ENCODE assay signal across 2 cellular contexts in the genomic region with DNA sequence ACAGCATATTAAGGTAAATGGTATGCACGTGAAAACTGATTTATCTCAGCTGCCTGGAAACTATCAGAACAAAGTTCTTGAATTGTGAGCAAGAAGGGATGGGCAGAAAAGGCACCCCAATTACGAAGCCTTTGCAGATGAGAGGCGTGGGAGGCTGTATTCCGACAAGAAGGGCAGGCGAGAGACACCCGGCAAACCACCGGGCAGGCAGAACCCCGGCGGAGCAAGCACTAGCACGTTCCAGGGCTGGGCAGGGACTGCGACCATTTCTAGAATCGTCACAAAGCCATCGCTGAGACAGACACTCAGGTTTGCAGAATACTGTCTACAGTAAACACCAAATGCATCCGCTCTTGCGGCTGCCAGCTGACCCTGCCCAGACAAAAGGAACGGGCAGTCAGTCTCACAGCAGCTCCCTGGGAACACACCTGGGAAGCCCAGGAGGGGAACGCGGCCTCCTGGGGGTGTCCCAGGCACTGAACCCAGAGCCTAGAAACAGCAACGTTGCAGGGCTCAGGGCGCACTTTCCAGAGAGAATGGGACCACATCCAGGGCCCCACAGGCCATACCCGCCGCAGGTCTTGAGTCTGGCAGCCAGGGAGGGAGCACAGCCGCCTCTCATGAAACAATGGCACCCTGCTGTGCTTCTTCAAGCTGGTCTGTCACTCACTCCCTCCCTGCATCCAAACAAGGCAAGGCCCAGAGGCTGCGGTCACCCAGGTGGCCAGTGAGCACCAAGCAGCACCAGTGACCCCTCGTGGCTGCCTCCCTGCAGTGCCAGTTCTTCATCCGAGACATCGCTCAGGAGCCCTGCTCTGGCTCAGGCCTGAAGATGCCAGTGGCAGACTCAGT.
TF ChIP-seq lines count a peak whose summit lies in the region.

No MANE protein-coding gene starts in this region.

TF ChIP-seq in WTC11, 78 proteins besides CTCF, POLR2A, EP300 and RAD21 (continued from another document and continues in another):
- TF ChIP-seq, protein P1, sequence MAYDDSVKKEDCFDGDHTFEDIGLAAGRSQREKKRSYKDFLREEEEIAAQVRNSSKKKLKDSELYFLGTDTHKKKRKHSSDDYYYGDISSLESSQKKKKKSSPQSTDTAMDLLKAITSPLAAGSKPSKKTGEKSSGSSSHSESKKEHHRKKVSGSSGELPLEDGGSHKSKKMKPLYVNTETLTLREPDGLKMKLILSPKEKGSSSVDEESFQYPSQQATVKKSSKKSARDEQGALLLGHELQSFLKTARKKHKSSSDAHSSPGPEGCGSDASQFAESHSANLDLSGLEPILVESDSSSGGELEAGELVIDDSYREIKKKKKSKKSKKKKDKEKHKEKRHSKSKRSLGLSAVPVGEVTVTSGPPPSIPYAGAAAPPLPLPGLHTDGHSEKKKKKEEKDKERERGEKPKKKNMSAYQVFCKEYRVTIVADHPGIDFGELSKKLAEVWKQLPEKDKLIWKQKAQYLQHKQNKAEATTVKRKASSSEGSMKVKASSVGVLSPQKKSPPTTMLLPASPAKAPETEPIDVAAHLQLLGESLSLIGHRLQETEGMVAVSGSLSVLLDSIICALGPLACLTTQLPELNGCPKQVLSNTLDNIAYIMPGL (CRISPR knock-in tag; IDR thresholded peaks at IDR 0.05), result no peak
- TF ChIP-seq NFE2L1 (CRISPR knock-in tag; IDR thresholded peaks at IDR 0.05), result no peak
- no peak for TF ChIP-seq MXD4 (CRISPR knock-in tag; IDR thresholded peaks at IDR 0.05; ENCODE audit: borderline replicate concordance)
- TF ChIP-seq SP1 (CRISPR knock-in tag; conservative IDR thresholded peaks at IDR 0.05), result no peak; the same call in 1 of the 2 replicates
- TF ChIP-seq RORB (CRISPR knock-in tag; IDR thresholded peaks at IDR 0.05), result no peak
- no peak for TF ChIP-seq TCF7 (CRISPR knock-in tag; IDR thresholded peaks at IDR 0.05; ENCODE audit: low read depth)
- no peak for TF ChIP-seq ELF4 (CRISPR knock-in tag; IDR thresholded peaks at IDR 0.05; ENCODE audit: low read depth)
- peak; percentile 86; the same call in 1 of the 2 replicates for TF ChIP-seq TEAD1 (CRISPR knock-in tag; IDR thresholded peaks at IDR 0.05)
- TF ChIP-seq SMAD3 (CRISPR knock-in tag; IDR thresholded peaks at IDR 0.05; ENCODE audit: borderline replicate concordance), result no peak; the same call in 1 of the 2 replicates
- TF ChIP-seq EMX1 (CRISPR knock-in tag; IDR thresholded peaks at IDR 0.05), result no peak
- TF ChIP-seq TP53 (CRISPR knock-in tag; IDR thresholded peaks at IDR 0.05), result no peak
- TF ChIP-seq, protein P2, sequence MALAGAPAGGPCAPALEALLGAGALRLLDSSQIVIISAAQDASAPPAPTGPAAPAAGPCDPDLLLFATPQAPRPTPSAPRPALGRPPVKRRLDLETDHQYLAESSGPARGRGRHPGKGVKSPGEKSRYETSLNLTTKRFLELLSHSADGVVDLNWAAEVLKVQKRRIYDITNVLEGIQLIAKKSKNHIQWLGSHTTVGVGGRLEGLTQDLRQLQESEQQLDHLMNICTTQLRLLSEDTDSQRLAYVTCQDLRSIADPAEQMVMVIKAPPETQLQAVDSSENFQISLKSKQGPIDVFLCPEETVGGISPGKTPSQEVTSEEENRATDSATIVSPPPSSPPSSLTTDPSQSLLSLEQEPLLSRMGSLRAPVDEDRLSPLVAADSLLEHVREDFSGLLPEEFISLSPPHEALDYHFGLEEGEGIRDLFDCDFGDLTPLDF (CRISPR knock-in tag; IDR thresholded peaks at IDR 0.05), result no peak
- TF ChIP-seq, protein P3, sequence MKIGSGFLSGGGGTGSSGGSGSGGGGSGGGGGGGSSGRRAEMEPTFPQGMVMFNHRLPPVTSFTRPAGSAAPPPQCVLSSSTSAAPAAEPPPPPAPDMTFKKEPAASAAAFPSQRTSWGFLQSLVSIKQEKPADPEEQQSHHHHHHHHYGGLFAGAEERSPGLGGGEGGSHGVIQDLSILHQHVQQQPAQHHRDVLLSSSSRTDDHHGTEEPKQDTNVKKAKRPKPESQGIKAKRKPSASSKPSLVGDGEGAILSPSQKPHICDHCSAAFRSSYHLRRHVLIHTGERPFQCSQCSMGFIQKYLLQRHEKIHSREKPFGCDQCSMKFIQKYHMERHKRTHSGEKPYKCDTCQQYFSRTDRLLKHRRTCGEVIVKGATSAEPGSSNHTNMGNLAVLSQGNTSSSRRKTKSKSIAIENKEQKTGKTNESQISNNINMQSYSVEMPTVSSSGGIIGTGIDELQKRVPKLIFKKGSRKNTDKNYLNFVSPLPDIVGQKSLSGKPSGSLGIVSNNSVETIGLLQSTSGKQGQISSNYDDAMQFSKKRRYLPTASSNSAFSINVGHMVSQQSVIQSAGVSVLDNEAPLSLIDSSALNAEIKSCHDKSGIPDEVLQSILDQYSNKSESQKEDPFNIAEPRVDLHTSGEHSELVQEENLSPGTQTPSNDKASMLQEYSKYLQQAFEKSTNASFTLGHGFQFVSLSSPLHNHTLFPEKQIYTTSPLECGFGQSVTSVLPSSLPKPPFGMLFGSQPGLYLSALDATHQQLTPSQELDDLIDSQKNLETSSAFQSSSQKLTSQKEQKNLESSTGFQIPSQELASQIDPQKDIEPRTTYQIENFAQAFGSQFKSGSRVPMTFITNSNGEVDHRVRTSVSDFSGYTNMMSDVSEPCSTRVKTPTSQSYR (CRISPR knock-in tag; IDR thresholded peaks at IDR 0.05), result no peak
- TF ChIP-seq, protein P4, sequence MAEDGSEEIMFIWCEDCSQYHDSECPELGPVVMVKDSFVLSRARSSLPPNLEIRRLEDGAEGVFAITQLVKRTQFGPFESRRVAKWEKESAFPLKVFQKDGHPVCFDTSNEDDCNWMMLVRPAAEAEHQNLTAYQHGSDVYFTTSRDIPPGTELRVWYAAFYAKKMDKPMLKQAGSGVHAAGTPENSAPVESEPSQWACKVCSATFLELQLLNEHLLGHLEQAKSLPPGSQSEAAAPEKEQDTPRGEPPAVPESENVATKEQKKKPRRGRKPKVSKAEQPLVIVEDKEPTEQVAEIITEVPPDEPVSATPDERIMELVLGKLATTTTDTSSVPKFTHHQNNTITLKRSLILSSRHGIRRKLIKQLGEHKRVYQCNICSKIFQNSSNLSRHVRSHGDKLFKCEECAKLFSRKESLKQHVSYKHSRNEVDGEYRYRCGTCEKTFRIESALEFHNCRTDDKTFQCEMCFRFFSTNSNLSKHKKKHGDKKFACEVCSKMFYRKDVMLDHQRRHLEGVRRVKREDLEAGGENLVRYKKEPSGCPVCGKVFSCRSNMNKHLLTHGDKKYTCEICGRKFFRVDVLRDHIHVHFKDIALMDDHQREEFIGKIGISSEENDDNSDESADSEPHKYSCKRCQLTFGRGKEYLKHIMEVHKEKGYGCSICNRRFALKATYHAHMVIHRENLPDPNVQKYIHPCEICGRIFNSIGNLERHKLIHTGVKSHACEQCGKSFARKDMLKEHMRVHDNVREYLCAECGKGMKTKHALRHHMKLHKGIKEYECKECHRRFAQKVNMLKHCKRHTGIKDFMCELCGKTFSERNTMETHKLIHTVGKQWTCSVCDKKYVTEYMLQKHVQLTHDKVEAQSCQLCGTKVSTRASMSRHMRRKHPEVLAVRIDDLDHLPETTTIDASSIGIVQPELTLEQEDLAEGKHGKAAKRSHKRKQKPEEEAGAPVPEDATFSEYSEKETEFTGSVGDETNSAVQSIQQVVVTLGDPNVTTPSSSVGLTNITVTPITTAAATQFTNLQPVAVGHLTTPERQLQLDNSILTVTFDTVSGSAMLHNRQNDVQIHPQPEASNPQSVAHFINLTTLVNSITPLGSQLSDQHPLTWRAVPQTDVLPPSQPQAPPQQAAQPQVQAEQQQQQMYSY (CRISPR knock-in tag; IDR thresholded peaks at IDR 0.05), result no peak
- no peak for TF ChIP-seq FOXJ3 (CRISPR knock-in tag; IDR thresholded peaks at IDR 0.05; ENCODE audit: borderline replicate concordance)
- TF ChIP-seq CBFB (CRISPR knock-in tag; IDR thresholded peaks at IDR 0.05; ENCODE audit: low read depth), result no peak

TF ChIP-seq in HepG2, 621 proteins besides CTCF, POLR2A, EP300 and RAD21 (continued from another document):
- TF ChIP-seq, protein P5, sequence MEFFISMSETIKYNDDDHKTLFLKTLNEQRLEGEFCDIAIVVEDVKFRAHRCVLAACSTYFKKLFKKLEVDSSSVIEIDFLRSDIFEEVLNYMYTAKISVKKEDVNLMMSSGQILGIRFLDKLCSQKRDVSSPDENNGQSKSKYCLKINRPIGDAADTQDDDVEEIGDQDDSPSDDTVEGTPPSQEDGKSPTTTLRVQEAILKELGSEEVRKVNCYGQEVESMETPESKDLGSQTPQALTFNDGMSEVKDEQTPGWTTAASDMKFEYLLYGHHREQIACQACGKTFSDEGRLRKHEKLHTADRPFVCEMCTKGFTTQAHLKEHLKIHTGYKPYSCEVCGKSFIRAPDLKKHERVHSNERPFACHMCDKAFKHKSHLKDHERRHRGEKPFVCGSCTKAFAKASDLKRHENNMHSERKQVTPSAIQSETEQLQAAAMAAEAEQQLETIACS (CRISPR knock-in tag; IDR thresholded peaks at IDR 0.05), result no peak
- no peak for TF ChIP-seq TBX2 (CRISPR knock-in tag; IDR thresholded peaks at IDR 0.05; ENCODE audit: borderline replicate concordance)
- TF ChIP-seq, protein P6, sequence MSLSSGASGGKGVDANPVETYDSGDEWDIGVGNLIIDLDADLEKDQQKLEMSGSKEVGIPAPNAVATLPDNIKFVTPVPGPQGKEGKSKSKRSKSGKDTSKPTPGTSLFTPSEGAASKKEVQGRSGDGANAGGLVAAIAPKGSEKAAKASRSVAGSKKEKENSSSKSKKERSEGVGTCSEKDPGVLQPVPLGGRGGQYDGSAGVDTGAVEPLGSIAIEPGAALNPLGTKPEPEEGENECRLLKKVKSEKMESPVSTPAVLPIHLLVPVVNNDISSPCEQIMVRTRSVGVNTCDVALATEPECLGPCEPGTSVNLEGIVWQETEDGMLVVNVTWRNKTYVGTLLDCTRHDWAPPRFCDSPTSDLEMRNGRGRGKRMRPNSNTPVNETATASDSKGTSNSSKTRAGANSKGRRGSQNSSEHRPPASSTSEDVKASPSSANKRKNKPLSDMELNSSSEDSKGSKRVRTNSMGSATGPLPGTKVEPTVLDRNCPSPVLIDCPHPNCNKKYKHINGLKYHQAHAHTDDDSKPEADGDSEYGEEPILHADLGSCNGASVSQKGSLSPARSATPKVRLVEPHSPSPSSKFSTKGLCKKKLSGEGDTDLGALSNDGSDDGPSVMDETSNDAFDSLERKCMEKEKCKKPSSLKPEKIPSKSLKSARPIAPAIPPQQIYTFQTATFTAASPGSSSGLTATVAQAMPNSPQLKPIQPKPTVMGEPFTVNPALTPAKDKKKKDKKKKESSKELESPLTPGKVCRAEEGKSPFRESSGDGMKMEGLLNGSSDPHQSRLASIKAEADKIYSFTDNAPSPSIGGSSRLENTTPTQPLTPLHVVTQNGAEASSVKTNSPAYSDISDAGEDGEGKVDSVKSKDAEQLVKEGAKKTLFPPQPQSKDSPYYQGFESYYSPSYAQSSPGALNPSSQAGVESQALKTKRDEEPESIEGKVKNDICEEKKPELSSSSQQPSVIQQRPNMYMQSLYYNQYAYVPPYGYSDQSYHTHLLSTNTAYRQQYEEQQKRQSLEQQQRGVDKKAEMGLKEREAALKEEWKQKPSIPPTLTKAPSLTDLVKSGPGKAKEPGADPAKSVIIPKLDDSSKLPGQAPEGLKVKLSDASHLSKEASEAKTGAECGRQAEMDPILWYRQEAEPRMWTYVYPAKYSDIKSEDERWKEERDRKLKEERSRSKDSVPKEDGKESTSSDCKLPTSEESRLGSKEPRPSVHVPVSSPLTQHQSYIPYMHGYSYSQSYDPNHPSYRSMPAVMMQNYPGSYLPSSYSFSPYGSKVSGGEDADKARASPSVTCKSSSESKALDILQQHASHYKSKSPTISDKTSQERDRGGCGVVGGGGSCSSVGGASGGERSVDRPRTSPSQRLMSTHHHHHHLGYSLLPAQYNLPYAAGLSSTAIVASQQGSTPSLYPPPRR (CRISPR knock-in tag; IDR thresholded peaks at IDR 0.05; ENCODE audit: borderline replicate concordance), result no peak
